8 cellular contexts compared by ENCODE assay signal in genomic region chr9:4762889-4763521, GRCh38. TPM values are rescaled to one million over a fixed set of nuclear protein-coding genes. Genes with fewer than 3 reads are reported as not detected.
DNase-seq lines count a peak whose midpoint lies in the region; ATAC-seq and TF ChIP-seq lines count a peak whose summit lies in the region.

No MANE protein-coding gene starts in this region.

- DNase-seq in H9 (peak; percentile 87), RWPE1 (ENCODE audit: low spot score) (no peak), epithelial cell of proximal tubule (ENCODE audit: low read depth) (no peak), LoVo (ENCODE audit: low spot score) (no peak), DMS153 treated with DMSO at 0.1 percent for 48 hours (lab: John Stamatoyannopoulos, UW; ENCODE audit: unreplicated experiment) (no peak), NCI-H2171 (lab: John Stamatoyannopoulos, UW) (no peak)
- DNase-seq in naive thymus-derived CD8-positive, alpha-beta T cell = no peak

- H3K27me3 Mint-ChIP-seq in H9 (ENCODE audit: low read depth) = peaks cover 1% of the 10 kb centered on the region
- H3K27me3 Mint-ChIP-seq in naive thymus-derived CD8-positive, alpha-beta T cell = peaks cover 2 to 14% (median 10%) of the 10 kb centered on the region in 5 donors

- ATAC-seq in naive thymus-derived CD8-positive, alpha-beta T cell = peak; percentile 17 to 50

- H3K4me1 ChIP-seq in DOHH2 (ENCODE audit: control insufficient read depth, low read length) (peaks cover 19% of the 10 kb centered on the region), H9 (ENCODE audit: insufficient read depth, low read length) (no peaks in the 10 kb centered on the region; the same call in 1 of the 2 replicates)

- peaks cover 14 to 15% of the 10 kb centered on the region in 2 experiments for H3K4me1 Mint-ChIP-seq in H9
- H3K4me1 Mint-ChIP-seq in naive thymus-derived CD8-positive, alpha-beta T cell = peaks cover 3 to 27% (median 13%) of the 10 kb centered on the region in 4 donors

- no peak overlapping the region for H4K91ac ChIP-seq in H9 (ENCODE audit: insufficient read length, low read depth, low read length)

- H4K8ac ChIP-seq in H9 (replicated peaks; ENCODE audit: insufficient read length, low read depth, low read length) = no peak overlapping the region

- H3T11ph ChIP-seq in H9 (ENCODE audit: low read length) = no peak overlapping the region

- H3K27me3 ChIP-seq in DOHH2 (ENCODE audit: control insufficient read depth, low read length) (0 out of 2 replicates have a peak, but pooled peaks cover 3% of the 10 kb centered on the region), H9 (ENCODE audit: insufficient read depth, low read length) (no peaks in the 10 kb centered on the region)

- peak overlapping the region; percentile 62 for H3K4me2 ChIP-seq in DOHH2 (ENCODE audit: low read length)
- H3K4me2 ChIP-seq in H9 (ENCODE audit: insufficient read depth, insufficient read length, low read length) = peak overlapping the region; percentile 65

- no CpG with 5 or more reads among the region's 14 CpGs for WGBS in H9 (ENCODE audit: extremely low coverage, insufficient read length, low lambda C conversion rate)

- H3K36me3 ChIP-seq in DOHH2 (ENCODE audit: control insufficient read depth, low read length) = no peaks in the 10 kb centered on the region

- no peak overlapping the region for H2BK120ac ChIP-seq in H9 (ENCODE audit: low read depth, low read length, poor library complexity, severe bottlenecking)

- H3K79me2 ChIP-seq in DOHH2 (ENCODE audit: control insufficient read depth, low read length) (no peaks in the 10 kb centered on the region), H9 (ENCODE audit: insufficient read depth, low read length) (no peaks in the 10 kb centered on the region)

- H3K23ac ChIP-seq in H9 (ENCODE audit: insufficient read length, low read depth, low read length) = no peak overlapping the region

- H3K23me2 ChIP-seq in H9 (ENCODE audit: insufficient read length, low read depth, low read length, poor library complexity, severe bottlenecking) = peaks cover 4% of the 10 kb centered on the region

- H4K20me1 ChIP-seq in DOHH2 (ENCODE audit: control insufficient read depth, insufficient read depth, low read depth, low read length) (no peaks in the 10 kb centered on the region), H9 (ENCODE audit: control insufficient read depth, insufficient read depth, insufficient read length) (no peaks in the 10 kb centered on the region)

- POLR2A ChIA-PET in RWPE1 (lab: Yijun Ruan, JAX; ENCODE audit: low non-redundant PET) = interaction anchor here (0.5 kb wide), 1 partner anchor 27 kb away, joined by 8 read pairs; no protein-coding TSS in a partner anchor
- POLR2A ChIA-PET in naive thymus-derived CD8-positive, alpha-beta T cell (lab: Charles Lee) = interaction anchor here (0.6 kb wide), 2 partner anchors 222 to 838 kb away, joined by 3 to 4 read pairs; partner anchors contain the start of gene JAK2

- no peak overlapping the region for H2BK5ac ChIP-seq in H9 (ENCODE audit: insufficient read length, low read length)

- CTCF ChIA-PET in RWPE1 (lab: Yijun Ruan, JAX) = interaction anchor here (0.5 to 1.2 kb wide), 7 partner anchors 17 to 202 kb away, joined by 3 to 5 read pairs (median 3); no protein-coding TSS in a partner anchor

- H2AK5ac ChIP-seq in H9 (ENCODE audit: insufficient read length, low read length) = no peak overlapping the region

- H3K18ac ChIP-seq in H9 (ENCODE audit: insufficient read length, low read depth, low read length) = no peak overlapping the region

- no peak overlapping the region for H4K5ac ChIP-seq in H9 (ENCODE audit: insufficient read length, low read depth, low read length)

- peak overlapping the region in 1 of 3 experiments; percentile 34; a peak in 1 of 7 replicates for H3K27ac Mint-ChIP-seq in H9
- H3K27ac Mint-ChIP-seq in naive thymus-derived CD8-positive, alpha-beta T cell = peak overlapping the region in 5 of 10 donors; percentile 9 to 44 (median 41)

- no peak overlapping the region for H2AFZ ChIP-seq in H9 (ENCODE audit: low read length)

- no peak overlapping the region for H3K4ac ChIP-seq in H9 (ENCODE audit: low read depth, low read length)

- H3K27ac ChIP-seq in DOHH2 (ENCODE audit: low read depth, low read length) = no peak overlapping the region
- H3K27ac ChIP-seq in H9 (ENCODE audit: insufficient read length, low read depth, low read length) = no peak overlapping the region
- no peak overlapping the region for H3K27ac ChIP-seq in RWPE1

- no peaks in the 10 kb centered on the region for H3K79me1 ChIP-seq in H9 (ENCODE audit: insufficient read depth, low read depth, low read length, poor library complexity, severe bottlenecking)

- no peak overlapping the region for H3K56ac ChIP-seq in H9 (ENCODE audit: insufficient read length, low read depth, low read length)

- no peak overlapping the region for H2BK15ac ChIP-seq in H9 (ENCODE audit: low read depth, low read length)

- H3K9me3 Mint-ChIP-seq in H9 = no peaks in the 10 kb centered on the region
- H3K9me3 Mint-ChIP-seq in naive thymus-derived CD8-positive, alpha-beta T cell = no peaks in the 10 kb centered on the region

- no peak overlapping the region for H2BK20ac ChIP-seq in H9 (ENCODE audit: low read depth, low read length, poor library complexity, severe bottlenecking)

- no peak overlapping the region for H2BK12ac ChIP-seq in H9 (ENCODE audit: insufficient read length, low read depth, low read length)

- peak overlapping the region; percentile 54 for H3K4me3 ChIP-seq in DOHH2 (ENCODE audit: low read length)
- H3K4me3 ChIP-seq in epithelial cell of proximal tubule (ENCODE audit: low read depth, low read length) = peak overlapping the region; percentile 40

- H3K14ac ChIP-seq in H9 (ENCODE audit: insufficient read depth, low read length) = 0 out of 2 replicates have a peak overlapping the region, but pooled peaks have one; percentile 13

- peak overlapping the region; percentile 22 to 30; a peak in 4 of 5 replicates for H3K4me3 Mint-ChIP-seq in H9
- H3K4me3 Mint-ChIP-seq in naive thymus-derived CD8-positive, alpha-beta T cell = peak overlapping the region; percentile 8 to 68 (median 55)

- H3K9me3 ChIP-seq in DOHH2 (ENCODE audit: control insufficient read depth, insufficient read depth, low read length) = no peaks in the 10 kb centered on the region
- no peaks in the 10 kb centered on the region for H3K9me3 ChIP-seq in H9 (ENCODE audit: control insufficient read depth, low read depth, low read length)

- H3F3A ChIP-seq in DOHH2 (ENCODE audit: control insufficient read depth, insufficient read depth) = no peaks in the 10 kb centered on the region

- H3K36me3 Mint-ChIP-seq in H9 (ENCODE audit: insufficient read depth in 1 of 3, low read depth in 3 of 3) = no peaks in the 10 kb centered on the region
- H3K36me3 Mint-ChIP-seq in naive thymus-derived CD8-positive, alpha-beta T cell = no peaks in the 10 kb centered on the region

- TF ChIP-seq CTCF in DOHH2 (IDR thresholded peaks at IDR 0.05; ENCODE audit: low read depth, low read length, poor library complexity, severe bottlenecking) (no peak), H9 (conservative IDR thresholded peaks at IDR 0.05) (no peak), RWPE1 (conservative IDR thresholded peaks at IDR 0.05; ENCODE audit: low read depth) (0 out of 2 replicates have a peak, but pooled peaks have one; percentile 20), epithelial cell of proximal tubule (conservative IDR thresholded peaks at IDR 0.05; ENCODE audit: low read depth, low read length) (no peak)

- H3K9ac ChIP-seq in H9 (ENCODE audit: extremely low read depth, insufficient read length, low read length) = peak overlapping the region; percentile 11

- no peaks in the 10 kb centered on the region for H3K9me2 ChIP-seq in DOHH2 (replicated peaks; ENCODE audit: control insufficient read depth, low read length)

RNA-seq across cellular contexts. Expression of gene AK3, which starts 22.0 kb away (rescaled TPM):
- 41.5 and 42.7 TPM in 2 replicates for total RNA-seq in H9 (2021)
- 49.1 and 59.4 TPM in 2 replicates for total RNA-seq in epithelial cell of proximal tubule
- total RNA-seq in naive thymus-derived CD8-positive, alpha-beta T cell = 10 to 100 TPM; 29.0 to 37.4 TPM
- 10 to 100 TPM; 41.6 to 58.8 (median 46.1) TPM for polyA plus RNA-seq in naive thymus-derived CD8-positive, alpha-beta T cell

RNA-seq across cellular contexts. Expression of gene RCL1, which starts 29.7 kb away (rescaled TPM):
- total RNA-seq in H9 (2021) (34.4 and 34.5 TPM in 2 replicates), epithelial cell of proximal tubule (16.9 and 23.4 TPM in 2 replicates)
- total RNA-seq in naive thymus-derived CD8-positive, alpha-beta T cell = 10 to 100 TPM; 26.1 to 28.3 TPM
- polyA plus RNA-seq in naive thymus-derived CD8-positive, alpha-beta T cell = 10 to 100 TPM; 18.7 to 22.2 (median 20.2) TPM
